29 cellular contexts compared by ENCODE assay signal in the genomic region with DNA sequence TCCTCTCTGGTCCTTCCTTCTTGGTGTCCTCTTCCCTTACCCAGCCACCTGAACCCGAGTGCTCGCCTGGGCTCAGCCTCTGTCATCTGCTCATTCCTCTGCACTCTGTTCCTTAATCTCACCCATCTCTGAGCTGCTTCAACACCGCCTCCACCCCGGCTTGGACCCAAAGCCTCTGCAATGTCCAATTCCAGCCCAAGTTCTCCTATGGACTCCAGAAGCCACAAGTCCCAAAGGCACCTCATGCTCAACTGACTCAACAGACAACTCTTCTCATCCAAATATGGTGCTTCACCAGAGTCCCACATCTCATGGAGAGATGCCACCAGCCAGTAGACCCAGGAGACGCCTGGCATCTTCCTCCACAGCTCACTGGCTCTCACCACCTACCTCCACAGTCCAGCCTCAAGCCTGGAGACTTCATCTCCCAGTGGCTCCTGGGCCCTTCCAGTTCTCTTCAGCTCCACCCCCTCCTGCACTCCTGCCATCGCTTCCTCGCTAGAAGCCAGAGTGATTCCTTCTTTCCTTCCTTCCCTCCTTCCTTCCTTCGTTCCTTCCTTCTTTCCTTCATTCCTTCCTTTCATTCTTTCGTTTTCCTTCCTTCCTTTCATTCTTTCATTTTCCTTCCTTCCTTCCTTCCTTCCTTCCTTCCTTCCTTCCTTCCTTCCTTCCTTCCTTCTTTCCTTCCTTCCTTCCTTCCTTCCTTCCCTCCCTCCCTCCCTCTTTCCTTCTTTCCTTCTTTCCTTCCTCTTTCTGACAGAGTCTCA. TPM values are rescaled to one million over a fixed set of nuclear protein-coding genes. Genes with fewer than 3 reads are reported as not detected.
DNase-seq lines count a peak whose midpoint lies in the region; ATAC-seq, FAIRE-seq and TF ChIP-seq lines count a peak whose summit lies in the region.
"Had no signal": no experiment of that assay in that cellular context is flagged by ENCODE, and none has a peak within 500 bp of the region (broad histone marks: within the 10 kb centered on the region; RNA-seq: fewer than 3 reads in every experiment).

No MANE protein-coding gene starts in this region.

- no peaks in the 10 kb centered on the region for H4K20me1 ChIP-seq in HepG2 (ENCODE audit: insufficient read depth, low read length)
- H4K20me1 ChIP-seq: BLaER1 treated with 17β-estradiol and CSF1 and Interleukin-3, amounts not matched to agents 10 nM and 100 nM had no signal

- intact Hi-C loops in HepG2 (cut with micrococcal nuclease; ENCODE audit: unreplicated experiment): no loop called here
- intact Hi-C loops in right lobe of liver (cut with DNase I): no loop called here
- intact Hi-C loops in sciatic nerve (cut with DNase I): no loop called here

- in situ Hi-C loops in HepG2 (cut with HindIII; ENCODE audit: extremely low pct_ligation_motif_present, low pct_unique_long_range_greater_than_20kb): no loop called here

- H3K9ac ChIP-seq in HepG2 (ENCODE audit: insufficient read depth, low read depth, low read length): no peak overlapping the region
- H3K9ac ChIP-seq: BLaER1 treated with 17β-estradiol and CSF1 and Interleukin-3, amounts not matched to agents 10 nM and 100 nM had no signal

- H3K4me3 ChIP-seq in HepG2 (replicated peaks in 1 of 3; ENCODE audit: insufficient read depth in 1 of 3, low read depth in 2 of 3, low read length in 3 of 3) (no peak overlapping the region), right lobe of liver (no peak overlapping the region)
- H3K4me3 ChIP-seq: A549; BLaER1 treated with 17β-estradiol and CSF1 and Interleukin-3, amounts not matched to agents 10 nM and 100 nM; GM23338; SJSA1 had no signal

- ATAC-seq in HepG2 (no peak), right lobe of liver (no peak), sciatic nerve (peak; percentile 71), GM19035 (IDR thresholded peaks at IDR 0.05; ENCODE audit: unreplicated experiment) (no peak)
- ATAC-seq: A549, PC-3 had no signal

- H3K9me3 ChIP-seq in HepG2 (ENCODE audit: low read length): no peaks in the 10 kb centered on the region
- H3K9me3 ChIP-seq in right lobe of liver: no peaks in the 10 kb centered on the region
- H3K9me3 ChIP-seq: A549, SJSA1 had no signal

- H3K27me3 ChIP-seq in HepG2 (ENCODE audit: control insufficient read depth in 1 of 2, insufficient read depth in 2 of 2, low read length in 2 of 2): peaks cover 2 to 31% of the 10 kb centered on the region in 2 experiments; a peak in 4 of 5 replicates
- H3K27me3 ChIP-seq in right lobe of liver: no peaks in the 10 kb centered on the region
- H3K27me3 ChIP-seq: BLaER1 treated with 17β-estradiol and CSF1 and Interleukin-3, amounts not matched to agents 10 nM and 100 nM had no signal

- BruUV-seq in HepG2 (replicated peaks; lab: Mats Ljungman, UMichigan): no TSS peak

- no peak overlapping the region for H3K27ac ChIP-seq in HepG2 (ENCODE audit: extremely low read length, insufficient read depth, low read length)
- no peak overlapping the region for H3K27ac ChIP-seq in right lobe of liver
- peak overlapping the region; percentile 8 for H3K27ac ChIP-seq in caudate nucleus (ENCODE audit: low read depth, low read length)
- H3K27ac ChIP-seq: A549; BLaER1 treated with 17β-estradiol and CSF1 and Interleukin-3, amounts not matched to agents 10 nM and 100 nM; SJSA1 had no signal

- H3K79me2 ChIP-seq in HepG2 (ENCODE audit: insufficient read depth, low read length): no peaks in the 10 kb centered on the region

- TF ChIP-seq RAD21 in HepG2 (CRISPR knock-in tag; IDR thresholded peaks at IDR 0.05): no peak

- H3K4me2 ChIP-seq in HepG2 (ENCODE audit: low read depth, low read length): no peak overlapping the region
- H3K4me2 ChIP-seq: A549; BLaER1 treated with 17β-estradiol and CSF1 and Interleukin-3, amounts not matched to agents 10 nM and 100 nM; GM23338 had no signal

- CTCF ChIA-PET in HepG2 (lab: Yijun Ruan, JAX; ENCODE audit: low intra/inter-chr PET ratio, low total read pairs): no interaction called here

- TF ChIP-seq POLR2A in HepG2 (IDR thresholded peaks at IDR 0.05; ENCODE audit: insufficient read depth in 1 of 2, low read depth in 2 of 2, low read length in 2 of 2) (no peak), right lobe of liver (IDR thresholded peaks at IDR 0.05) (no peak)

- no peak overlapping the region for H2AFZ ChIP-seq in HepG2 (ENCODE audit: low read length)
- H2AFZ ChIP-seq: GM23338 had no signal

- 29% methylated on average over 9 of the region's 9 CpGs for WGBS in HepG2 (ENCODE audit: low lambda C conversion rate)
- WGBS in right lobe of liver (ENCODE audit: insufficient coverage, low coverage, low lambda C conversion rate, missing lambda C conversion rate): 75% methylated on average over 9 of the region's 9 CpGs

- DNase-seq in HepG2 (ENCODE audit: low spot score) (no peak), right lobe of liver (no peak), caudate nucleus (lab: John Stamatoyannopoulos, UW) (peak in 1 of 61 donors; percentile 37), sciatic nerve (ENCODE audit: low spot score) (no peak), NCI-H748 (lab: John Stamatoyannopoulos, UW; ENCODE audit: unreplicated experiment) (no peak), SKM-1 (lab: John Stamatoyannopoulos, UW; ENCODE audit: unreplicated experiment) (no peak)
- DNase-seq: AML-193; CD4-positive, alpha-beta T cell; H9; HFFc6; KBM-7; MV-4-11; NCI-H1105; NCI-H1436 treated with DMSO at 0.1 percent for 48 hours; NCI-H2029; NCI-H524 treated with DMSO at 0.1 percent for 48 hours; NCI-H82; NK-92 treated with Interleukin-12 subunit alpha and Interleukin-12 subunit beta, amount 100 ng/mL, for 24 hours; PC-3; Right ventricle myocardium superior had no signal

- TF ChIP-seq CTCF in HepG2 (CRISPR knock-in tag; IDR thresholded peaks at IDR 0.05) (no peak), right lobe of liver (IDR thresholded peaks at IDR 0.05) (no peak)

- H3K4me1 ChIP-seq in HepG2 (ENCODE audit: insufficient read depth, low read length) (no peaks in the 10 kb centered on the region), right lobe of liver (no peaks in the 10 kb centered on the region)
- H3K4me1 ChIP-seq: A549, SJSA1 had no signal

- POLR2A ChIA-PET in HepG2 (lab: Yijun Ruan, JAX): no interaction called here

- FAIRE-seq in HepG2 (lab: Jason Lieb, UNC): no peak
- FAIRE-seq: A549, D721Med, GM18507 had no signal

- no peaks in the 10 kb centered on the region for H3K36me3 ChIP-seq in HepG2 (replicated peaks in 1 of 2; ENCODE audit: control insufficient read depth in 1 of 2, insufficient read depth in 2 of 2, low read length in 2 of 2)
- H3K36me3 ChIP-seq in right lobe of liver: no peaks in the 10 kb centered on the region
- H3K36me3 ChIP-seq: BLaER1 treated with 17β-estradiol and CSF1 and Interleukin-3, amounts not matched to agents 10 nM and 100 nM; SJSA1 had no signal

- TF ChIP-seq EP300 in HepG2 (IDR thresholded peaks at IDR 0.05; ENCODE audit: low read depth in 2 of 2, low read length in 2 of 2) (no peak), HepG2 (CRISPR knock-in tag; IDR thresholded peaks at IDR 0.05; ENCODE audit: borderline replicate concordance) (no peak)

RNA-seq across cellular contexts. Expression of a gene that starts 40.9 kb away (rescaled TPM):
- total RNA-seq in HepG2 (2016; rRNA removed; fragmentation: Illumina TruSeq; extraction: Trizol) (not detected in 2 replicates), right lobe of liver (not detected), sciatic nerve (2.1 TPM)
- total RNA-seq in HepG2 (2016; cell fraction: cytosol; rRNA removed; fragmentation: Illumina TruSeq; extraction: Trizol; ENCODE audit: low read depth): not detected in 2 replicates
- total RNA-seq in HepG2 (2016; cell fraction: insoluble cytoplasmic fraction; rRNA removed; fragmentation: Illumina TruSeq; extraction: Trizol): not detected in 2 replicates
- not detected in 2 replicates for total RNA-seq in HepG2 (2016; cell fraction: membrane; rRNA removed; fragmentation: Illumina TruSeq; extraction: Trizol)
- total RNA-seq in HepG2 (2016; cell fraction: nucleus; rRNA removed; fragmentation: Illumina TruSeq; extraction: Trizol): not detected in 2 replicates
- polyA plus RNA-seq in HepG2 (2011; rRNA removed): not detected in 2 replicates
- not detected in 2 replicates for polyA plus RNA-seq in HepG2 (2011; cell fraction: cytosol; rRNA removed)
- not detected in 2 replicates for polyA plus RNA-seq in HepG2 (2011; cell fraction: nucleus; rRNA removed)
- polyA plus RNA-seq in HepG2 (2012): 1.4 and 1.6 TPM in 2 replicates
- not detected in 2 replicates for polyA plus RNA-seq in HepG2 (2016; cell fraction: cytosol; fragmentation: Illumina TruSeq; extraction: Trizol; ENCODE audit: low read depth)
- not detected in 2 replicates for polyA plus RNA-seq in HepG2 (2016; cell fraction: insoluble cytoplasmic fraction; fragmentation: Illumina TruSeq; extraction: Trizol; ENCODE audit: low read depth)
- polyA plus RNA-seq in HepG2 (2016; cell fraction: membrane; fragmentation: Illumina TruSeq; extraction: Trizol; ENCODE audit: low read depth): not detected in 2 replicates
- polyA plus RNA-seq in HepG2 (2016; cell fraction: nucleus; fragmentation: Illumina TruSeq; extraction: Trizol; ENCODE audit: insufficient read depth, low read depth): not detected in 2 replicates
- polyA minus RNA-seq in HepG2 (2011; rRNA and poly(A)+ RNA removed; ENCODE audit: low replicate concordance): not detected in 2 replicates
- not detected in 2 replicates for polyA minus RNA-seq in HepG2 (2011; cell fraction: cytosol; rRNA and poly(A)+ RNA removed)
- polyA minus RNA-seq in HepG2 (2011; cell fraction: nucleus; rRNA and poly(A)+ RNA removed): not detected in 2 replicates
- total RNA-seq: CD4-positive, alpha-beta T cell; HFFc6; LHCN-M2; MCF 10A; PC-3; Right ventricle myocardium superior; SJSA1 had no signal
- polyA plus RNA-seq: A549 had no signal

RNA-seq across cellular contexts. Expression of a gene that starts 47.6 kb away (rescaled TPM):
- total RNA-seq in HepG2 (2016; rRNA removed; fragmentation: Illumina TruSeq; extraction: Trizol) (34.9 and 52.4 TPM in 2 replicates), right lobe of liver (10 to 100 TPM; 32.7 to 75.5 (median 47.8) TPM), sciatic nerve (58.4 TPM)
- total RNA-seq in HepG2 (2016; cell fraction: cytosol; rRNA removed; fragmentation: Illumina TruSeq; extraction: Trizol; ENCODE audit: low read depth): 17.2 and 22.5 TPM in 2 replicates
- total RNA-seq in HepG2 (2016; cell fraction: insoluble cytoplasmic fraction; rRNA removed; fragmentation: Illumina TruSeq; extraction: Trizol): 38.0 and 49.3 TPM in 2 replicates
- 51.0 and 56.2 TPM in 2 replicates for total RNA-seq in HepG2 (2016; cell fraction: membrane; rRNA removed; fragmentation: Illumina TruSeq; extraction: Trizol)
- total RNA-seq in HepG2 (2016; cell fraction: nucleus; rRNA removed; fragmentation: Illumina TruSeq; extraction: Trizol): 51.2 and 62.7 TPM in 2 replicates
- polyA plus RNA-seq in HepG2 (2011; rRNA removed): 86.8 and 87.3 TPM in 2 replicates
- 70.1 and 103 TPM in 2 replicates for polyA plus RNA-seq in HepG2 (2011; cell fraction: cytosol; rRNA removed)
- 88.0 and 105 TPM in 2 replicates for polyA plus RNA-seq in HepG2 (2011; cell fraction: nucleus; rRNA removed)
- polyA plus RNA-seq in HepG2 (2012): 48.1 and 53.7 TPM in 2 replicates
- polyA plus RNA-seq in HepG2 (2016; cell fraction: cytosol; fragmentation: Illumina TruSeq; extraction: Trizol; ENCODE audit: low read depth): 20.3 and 24.7 TPM in 2 replicates
- 48.7 and 55.1 TPM in 2 replicates for polyA plus RNA-seq in HepG2 (2016; cell fraction: insoluble cytoplasmic fraction; fragmentation: Illumina TruSeq; extraction: Trizol; ENCODE audit: low read depth)
- 52.2 and 55.0 TPM in 2 replicates for polyA plus RNA-seq in HepG2 (2016; cell fraction: membrane; fragmentation: Illumina TruSeq; extraction: Trizol; ENCODE audit: low read depth)
- 97.6 and 101 TPM in 2 replicates for polyA plus RNA-seq in HepG2 (2016; cell fraction: nucleus; fragmentation: Illumina TruSeq; extraction: Trizol; ENCODE audit: insufficient read depth, low read depth)
- polyA minus RNA-seq in HepG2 (2011; rRNA and poly(A)+ RNA removed; ENCODE audit: low replicate concordance): 129 and 137 TPM in 2 replicates
- 28.5 and 36.9 TPM in 2 replicates for polyA minus RNA-seq in HepG2 (2011; cell fraction: cytosol; rRNA and poly(A)+ RNA removed)
- polyA minus RNA-seq in HepG2 (2011; cell fraction: nucleus; rRNA and poly(A)+ RNA removed): 87.7 and 95.1 TPM in 2 replicates
